30 cellular contexts compared by ENCODE assay signal in the genomic region with DNA sequence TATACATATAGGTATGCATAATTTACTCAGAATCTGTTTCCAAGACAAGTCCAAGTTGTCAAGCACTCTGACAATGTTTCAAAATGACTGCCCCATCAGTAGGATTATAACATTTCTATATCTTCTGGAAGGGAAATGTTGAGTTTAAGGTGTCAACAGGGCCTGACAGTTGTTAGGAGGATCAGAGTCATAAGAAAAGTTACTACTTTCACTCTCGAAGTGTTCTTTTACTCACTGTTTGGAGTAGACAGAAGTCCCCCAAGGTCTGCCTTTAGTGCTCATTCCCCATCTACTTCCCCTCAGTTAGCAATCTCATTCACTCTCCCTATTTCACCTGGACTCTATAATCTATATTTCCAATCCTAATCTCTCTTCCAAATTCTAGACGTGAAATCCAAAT.
"Had no signal": no experiment of that assay in that cellular context is flagged by ENCODE, and none has a peak within 500 bp of the region (broad histone marks: within the 10 kb centered on the region; RNA-seq: fewer than 3 reads in every experiment).

No MANE protein-coding gene starts in this region.

- H3K27ac ChIP-seq: adrenal gland, body of pancreas, esophagus muscularis mucosa, foreskin keratinocyte, heart left ventricle, parathyroid adenoma, psoas muscle, sigmoid colon, suprapubic skin, tibial artery, upper lobe of right lung had no signal

- H3K27ac Mint-ChIP-seq: activated naive CD4-positive, alpha-beta T cell treated with anti-CD3 and anti-CD28 coated beads, Interleukin-2, amount 50 U/mL, for 24 hours; activated T-helper 1 cell treated with anti-CD3 and anti-CD28 coated beads, Interleukin-12 subunit alpha, Interleukin-12 subunit beta, Interleukin-2, Interleukin-4 antibody, amounts not matched to agents 30 ng/mL and 10 ng/mL and 1 ng/mL, durations not matched to agents 14 hours and 24 hours and 36 hours; immature natural killer cell; nephron; stimulated activated memory B cell treated with anti-CD40 and anti-IgM and Interleukin-4, amounts not matched to agents 10 μg/mL and 1 μg/mL and 100 μg/mL, for 72 hours had no signal

- H3K4me1 Mint-ChIP-seq: activated naive CD4-positive, alpha-beta T cell treated with anti-CD3 and anti-CD28 coated beads, Interleukin-2, amount 50 U/mL, for 24 hours; immature natural killer cell; nephron; stimulated activated memory B cell treated with anti-CD40 and anti-IgM and Interleukin-4, amounts not matched to agents 10 μg/mL and 1 μg/mL and 100 μg/mL, for 72 hours had no signal

- H3K27me3 ChIP-seq: adrenal gland, body of pancreas, esophagus muscularis mucosa, heart left ventricle, sigmoid colon, suprapubic skin, tibial artery, upper lobe of right lung had no signal

- H3K9ac ChIP-seq: parathyroid adenoma had no signal

- H3K4me3 Mint-ChIP-seq: activated naive CD4-positive, alpha-beta T cell treated with anti-CD3 and anti-CD28 coated beads, Interleukin-2, amount 50 U/mL, for 24 hours; activated T-helper 1 cell treated with anti-CD3 and anti-CD28 coated beads, Interleukin-12 subunit alpha, Interleukin-12 subunit beta, Interleukin-2, Interleukin-4 antibody, amounts not matched to agents 30 ng/mL and 10 ng/mL and 1 ng/mL, durations not matched to agents 14 hours and 24 hours and 36 hours; immature natural killer cell; nephron; stimulated activated memory B cell treated with anti-CD40 and anti-IgM and Interleukin-4, amounts not matched to agents 10 μg/mL and 1 μg/mL and 100 μg/mL, for 72 hours had no signal

- H3K9me3 ChIP-seq: adrenal gland, body of pancreas, esophagus muscularis mucosa, psoas muscle, sigmoid colon, suprapubic skin, upper lobe of right lung had no signal

- H3K4me1 ChIP-seq: adrenal gland, body of pancreas, esophagus muscularis mucosa, foreskin keratinocyte, heart left ventricle, parathyroid adenoma, psoas muscle, sigmoid colon, suprapubic skin, tibial artery, upper lobe of right lung had no signal

- H2AFZ ChIP-seq: parathyroid adenoma had no signal

- H3K27me3 Mint-ChIP-seq: activated naive CD4-positive, alpha-beta T cell treated with anti-CD3 and anti-CD28 coated beads, Interleukin-2, amount 50 U/mL, for 24 hours had no signal

- ATAC-seq: body of pancreas; foreskin keratinocyte; heart left ventricle; left colon; psoas muscle; stimulated activated memory B cell treated with anti-CD40 and anti-IgM and Interleukin-4, amounts not matched to agents 10 μg/mL and 1 μg/mL and 100 μg/mL, for 72 hours; upper lobe of right lung had no signal

- DNase-seq: activated CD4-positive, alpha-beta T cell treated with anti-CD3 and anti-CD28 coated beads, Interleukin-2, amount 50 U/mL, for 4 hours; activated CD4-positive, CD25-positive, alpha-beta regulatory T cell treated with anti-CD3 and anti-CD28 coated beads, Interleukin-2, amount 50 U/mL, for 72 hours; activated gamma-delta T cell treated with Interleukin-2 at 50 U/mL for 16 hours; adrenal gland; aorta; body of pancreas; dermis blood vessel endothelial cell; effector CD4-positive, alpha-beta T cell; foreskin keratinocyte; heart left ventricle; hypothalamus; immature natural killer cell; kidney; left colon; mammary epithelial cell; nucleus accumbens; psoas muscle; sigmoid colon; small intestine; stimulated activated CD4-positive, alpha-beta T cell treated with anti-CD3 and anti-CD28 coated beads, Interleukin-4, amount 100 ng/mL, for 24 hours; tibial artery; upper lobe of right lung had no signal

- H3K36me3 ChIP-seq: adrenal gland, esophagus muscularis mucosa, heart left ventricle, sigmoid colon, suprapubic skin, tibial artery, upper lobe of right lung had no signal

- H3K79me2 ChIP-seq: parathyroid adenoma had no signal

- H3K36me3 Mint-ChIP-seq: activated naive CD4-positive, alpha-beta T cell treated with anti-CD3 and anti-CD28 coated beads, Interleukin-2, amount 50 U/mL, for 24 hours; immature natural killer cell; stimulated activated memory B cell treated with anti-CD40 and anti-IgM and Interleukin-4, amounts not matched to agents 10 μg/mL and 1 μg/mL and 100 μg/mL, for 72 hours had no signal

- FAIRE-seq: colon, kidney, small intestine had no signal

- H3K9me3 Mint-ChIP-seq: activated naive CD4-positive, alpha-beta T cell treated with anti-CD3 and anti-CD28 coated beads, Interleukin-2, amount 50 U/mL, for 24 hours; activated T-helper 1 cell treated with anti-CD3 and anti-CD28 coated beads, Interleukin-12 subunit alpha, Interleukin-12 subunit beta, Interleukin-2, Interleukin-4 antibody, amounts not matched to agents 30 ng/mL and 10 ng/mL and 1 ng/mL, durations not matched to agents 14 hours and 24 hours and 36 hours; nephron; stimulated activated memory B cell treated with anti-CD40 and anti-IgM and Interleukin-4, amounts not matched to agents 10 μg/mL and 1 μg/mL and 100 μg/mL, for 72 hours had no signal

- H3K4me3 ChIP-seq: adrenal gland, body of pancreas, esophagus muscularis mucosa, heart left ventricle, psoas muscle, sigmoid colon, suprapubic skin, tibial artery, upper lobe of right lung had no signal
